In the genomic region with DNA sequence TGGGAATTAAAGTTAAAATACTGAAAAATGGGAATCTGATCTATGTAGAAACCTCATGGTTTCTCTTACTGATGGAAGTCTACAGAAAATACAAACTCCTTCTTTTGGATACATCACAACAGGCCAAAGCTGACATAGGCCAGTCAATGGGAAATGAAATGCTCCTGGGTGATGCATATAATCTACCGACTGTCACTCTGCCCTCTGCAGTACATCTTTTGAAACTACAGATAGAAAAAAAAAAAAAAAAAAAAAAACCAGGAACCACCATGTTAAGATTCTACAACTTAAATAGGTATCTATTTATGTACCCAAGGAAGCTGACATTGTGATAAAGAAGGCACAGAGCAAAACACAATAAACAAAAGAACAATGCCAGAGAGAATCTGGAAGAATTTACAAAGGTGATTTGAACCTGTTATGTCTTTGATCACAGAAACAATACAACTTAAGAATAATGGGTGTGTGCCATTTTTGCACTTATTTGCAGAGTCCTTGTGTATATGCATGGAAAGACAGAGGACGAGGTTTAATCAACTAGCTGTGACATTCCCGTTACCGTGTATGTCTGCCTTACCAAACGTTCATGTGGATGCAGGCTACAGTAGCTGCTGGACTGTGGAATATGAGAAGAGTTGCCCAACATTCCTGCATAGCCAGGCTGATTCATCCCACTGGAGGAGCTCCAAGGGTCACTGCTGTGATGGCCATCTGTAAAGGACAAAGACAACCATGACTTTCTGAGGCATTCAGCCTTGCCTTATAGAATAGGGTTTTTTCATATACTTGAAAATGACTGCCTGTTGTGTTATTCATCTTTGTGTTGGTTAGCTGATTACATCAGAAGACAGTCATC, we compare ENCODE assay signal across 8 cellular contexts.
A peak's percentile ranks its signal among the peaks of the same experiment; 100 is the strongest.
DNase-seq lines count a peak whose midpoint lies in the region; ATAC-seq, FAIRE-seq and TF ChIP-seq lines count a peak whose summit lies in the region.

No MANE protein-coding gene starts in this region.

- ATAC-seq in GM18498 (IDR thresholded peaks at IDR 0.05; ENCODE audit: unreplicated experiment) (no peak), HG02623 (IDR thresholded peaks at IDR 0.05; ENCODE audit: unreplicated experiment) (no peak)

- no peak for TF ChIP-seq POLR2A in GM12891 (IDR thresholded peaks at IDR 0.05; ENCODE audit: low read depth, low read length)

- TF ChIP-seq CTCF in epithelial cell of esophagus (IDR thresholded peaks at IDR 0.05; ENCODE audit: insufficient read depth, low read depth, low read length, missing control alignments) (peak; percentile 21), retinal pigment epithelial cell (conservative IDR thresholded peaks at IDR 0.05; ENCODE audit: low read depth, low read length) (peak; percentile 21), GM10266 (IDR thresholded peaks at IDR 0.05; ENCODE audit: control insufficient read depth, insufficient read depth, low read depth, missing control alignments) (no peak)

- intact Hi-C loops in posterior vena cava (cut with DNase I) = no loop called here

- DNase-seq in GM12891 (ENCODE audit: insufficient read length, low spot score) = no peak
- peak; percentile 59 for DNase-seq in NCI-H2227 treated with DMSO at 0.1 percent for 48 hours (lab: John Stamatoyannopoulos, UW)
- peak; percentile 23 for DNase-seq in epithelial cell of esophagus (ENCODE audit: low read depth)
- no peak for DNase-seq in retinal pigment epithelial cell (ENCODE audit: low read depth)
- DNase-seq in GM10266 (ENCODE audit: extremely low spot score) = no peak
- no peak for DNase-seq in posterior vena cava (ENCODE audit: low spot score)

- H3K4me3 ChIP-seq in epithelial cell of esophagus (ENCODE audit: low read length) (no peak overlapping the region), retinal pigment epithelial cell (ENCODE audit: low read length) (no peak overlapping the region)

- peak; percentile 72 for FAIRE-seq in GM12891 (lab: Jason Lieb, UNC)

TF ChIP-seq in GM12891, 5 proteins besides CTCF, POLR2A, EP300 and RAD21:
- TF ChIP-seq PAX5 (IDR thresholded peaks at IDR 0.05; ENCODE audit: insufficient read depth, low read length, severe bottlenecking) = no peak
- TF ChIP-seq POLR2AphosphoS5 (IDR thresholded peaks at IDR 0.05; ENCODE audit: low read depth, low read length) = no peak
- no peak for TF ChIP-seq POU2F2 (IDR thresholded peaks at IDR 0.05; ENCODE audit: low read depth, low read length)
- no peak for TF ChIP-seq TAF1 (IDR thresholded peaks at IDR 0.05; ENCODE audit: low read depth, low read length)
- TF ChIP-seq SPI1 (IDR thresholded peaks at IDR 0.05; ENCODE audit: low read depth, low read length) = no peak

Comparison
In these comparisons a context has a peak if more than half of its experiments do, and no peak if none do; other contexts are left out.
1. DNase-seq: peak in NCI-H2227 treated with DMSO at 0.1 percent for 48 hours (single experiment) and epithelial cell of esophagus (single experiment); none in GM12891 (single experiment), retinal pigment epithelial cell (single experiment), GM10266 (single experiment) and posterior vena cava (single experiment).